ENCODE assay signal across 29 cellular contexts in genomic region chr1:102099916-102100315, GRCh38.
"Had no signal": no experiment of that assay in that cellular context is flagged by ENCODE, and none has a peak within 500 bp of the region (broad histone marks: within the 10 kb centered on the region; RNA-seq: fewer than 3 reads in every experiment).

No MANE protein-coding gene starts in this region.

- H3K4me2 ChIP-seq: KMS-11 had no signal

- H3K9me3 ChIP-seq: ascending aorta, body of pancreas, SJCRH30 had no signal

- DNase-seq: activated CD4-positive, alpha-beta T cell treated with anti-CD3 and anti-CD28 coated beads for 48 hours; activated CD4-positive, alpha-beta T cell treated with anti-CD3 and anti-CD28 coated beads, Interleukin-2, amount 50 U/mL, for 4 hours; activated CD4-positive, CD25-positive, alpha-beta regulatory T cell treated with anti-CD3 and anti-CD28 coated beads, Interleukin-2, amount 50 U/mL, for 72 hours; activated CD8-positive, alpha-beta memory T cell treated with anti-CD3 and anti-CD28 coated beads, Interleukin-2, amount 10 ng/mL, durations not matched to agents 7 days and 5 days; activated CD8-positive, alpha-beta T cell treated with anti-CD3 and anti-CD28 coated beads, Interleukin-2, amount 10 ng/mL, durations not matched to agents 7 days and 5 days; activated effector memory CD4-positive, alpha-beta T cell treated with Interleukin-2 at 50 U/mL for 16 hours; activated naive CD4-positive, alpha-beta T cell treated with Interleukin-2 at 50 U/mL for 16 hours; activated naive CD8-positive, alpha-beta T cell treated with anti-CD3 and anti-CD28 coated beads, Interleukin-2, amount 50 U/mL, for 24 hours; activated T-cell treated with anti-CD3 and anti-CD28 coated beads, Interleukin-2, amount 50 U/mL, for 24 hours; amniotic stem cell; body of pancreas; central memory CD4-positive, alpha-beta T cell; NCI-H1092; NCI-H1417 treated with DMSO at 0.1 percent for 48 hours; NCI-H1694 treated with DMSO at 0.1 percent for 48 hours; NCI-H2029 treated with DMSO at 0.1 percent for 48 hours; NCI-H510A treated with DMSO at 0.1 percent for 48 hours; NK-92 treated with Interleukin-12 subunit alpha and Interleukin-12 subunit beta, amount 100 ng/mL, for 24 hours; OCI-M1; Right ventricle myocardium superior; SJCRH30; SW 1271 had no signal

- H3K4me1 ChIP-seq: ascending aorta, body of pancreas, SJCRH30 had no signal

- ATAC-seq: activated CD8-positive, alpha-beta memory T cell treated with anti-CD3 and anti-CD28 coated beads, Interleukin-2, amount 10 ng/mL, durations not matched to agents 7 days and 5 days; activated CD8-positive, alpha-beta T cell treated with anti-CD3 and anti-CD28 coated beads, Interleukin-2, amount 10 ng/mL, durations not matched to agents 7 days and 5 days; activated naive CD4-positive, alpha-beta T cell treated with anti-CD3 and anti-CD28 coated beads, Interleukin-2, amount 50 U/mL, for 72 hours; activated naive CD8-positive, alpha-beta T cell treated with anti-CD3 and anti-CD28 coated beads, Interleukin-2, amount 50 U/mL, for 24 hours; body of pancreas; Panc1; SK-N-SH treated with all-trans-retinoic acid at 6 μM for 48 hours had no signal

- H3K4me3 ChIP-seq: ascending aorta, body of pancreas, SJCRH30 had no signal

- H3K27ac ChIP-seq: ascending aorta, body of pancreas, KMS-11, RWPE1, SJCRH30 had no signal

- H3K36me3 ChIP-seq: ascending aorta, SJCRH30 had no signal

- H3K27me3 ChIP-seq: ascending aorta, body of pancreas, SJCRH30 had no signal

- H3K9ac ChIP-seq: KMS-11 had no signal

- FAIRE-seq: bronchial epithelial cell had no signal
